Comparison of ENCODE assay signal across 21 cellular contexts in genomic region chr7:138753611-138754010, GRCh38. TPM values are rescaled to one million over a fixed set of nuclear protein-coding genes. Genes with fewer than 3 reads are reported as not detected.
DNase-seq lines count a peak whose midpoint lies in the region; ATAC-seq and TF ChIP-seq lines count a peak whose summit lies in the region.
"Had no signal": no experiment of that assay in that cellular context is flagged by ENCODE, and none has a peak within 500 bp of the region (broad histone marks: within the 10 kb centered on the region; RNA-seq: fewer than 3 reads in every experiment).

No MANE protein-coding gene starts in this region.

- no peaks in the 10 kb centered on the region for H3K9me3 ChIP-seq in CD8-positive, alpha-beta T cell (ENCODE audit: low read length)
- H3K9me3 ChIP-seq: A549, gastroesophageal sphincter, stomach, uterus had no signal

- no peaks in the 10 kb centered on the region for H3K9me3 Mint-ChIP-seq in activated CD4-positive, alpha-beta T cell treated with anti-CD3 and anti-CD28 coated beads, Interleukin-2, amount 10 ng/mL, durations not matched to agents 24 days and 14 days
- no peaks in the 10 kb centered on the region for H3K9me3 Mint-ChIP-seq in CD8-positive, alpha-beta T cell
- no peaks in the 10 kb centered on the region for H3K9me3 Mint-ChIP-seq in activated CD4-positive, alpha-beta memory T cell treated with anti-CD3 and anti-CD28 coated beads, Interleukin-2, amount 10 ng/mL, durations not matched to agents 7 days and 5 days
- H3K9me3 Mint-ChIP-seq in effector memory CD8-positive, alpha-beta T cell: no peaks in the 10 kb centered on the region

- no peaks in the 10 kb centered on the region for H3K36me3 Mint-ChIP-seq in activated CD4-positive, alpha-beta T cell treated with anti-CD3 and anti-CD28 coated beads, Interleukin-2, amount 10 ng/mL, durations not matched to agents 24 days and 14 days (ENCODE audit: low read depth)
- no peaks in the 10 kb centered on the region for H3K36me3 Mint-ChIP-seq in CD8-positive, alpha-beta T cell
- H3K36me3 Mint-ChIP-seq in activated CD4-positive, alpha-beta memory T cell treated with anti-CD3 and anti-CD28 coated beads, Interleukin-2, amount 10 ng/mL, durations not matched to agents 7 days and 5 days (ENCODE audit: low read depth): no peaks in the 10 kb centered on the region
- no peaks in the 10 kb centered on the region for H3K36me3 Mint-ChIP-seq in effector memory CD8-positive, alpha-beta T cell (ENCODE audit: insufficient read depth)
- H3K36me3 Mint-ChIP-seq: CD14-positive monocyte had no signal

- H3K27me3 Mint-ChIP-seq in activated CD4-positive, alpha-beta T cell treated with anti-CD3 and anti-CD28 coated beads, Interleukin-2, amount 10 ng/mL, durations not matched to agents 24 days and 14 days: peaks cover 9% of the 10 kb centered on the region
- H3K27me3 Mint-ChIP-seq in CD8-positive, alpha-beta T cell (ENCODE audit: low read depth): no peaks in the 10 kb centered on the region
- H3K27me3 Mint-ChIP-seq in activated CD4-positive, alpha-beta memory T cell treated with anti-CD3 and anti-CD28 coated beads, Interleukin-2, amount 10 ng/mL, durations not matched to agents 7 days and 5 days: no peaks in the 10 kb centered on the region
- H3K27me3 Mint-ChIP-seq in effector memory CD8-positive, alpha-beta T cell: no peaks in the 10 kb centered on the region

- no peak for ATAC-seq in CD8-positive, alpha-beta T cell
- no peak for ATAC-seq in effector memory CD8-positive, alpha-beta T cell (replicated peaks)
- ATAC-seq: A549, gastroesophageal sphincter had no signal

- H3K4me3 ChIP-seq in CD8-positive, alpha-beta T cell (ENCODE audit: low read depth, low read length): no peak overlapping the region
- H3K4me3 ChIP-seq: A549, gastroesophageal sphincter, stomach, uterus had no signal

- POLR2A ChIA-PET in CD8-positive, alpha-beta T cell (lab: Charles Lee): no interaction called here
- POLR2A ChIA-PET in activated CD4-positive, alpha-beta memory T cell treated with anti-CD3 and anti-CD28 coated beads, Interleukin-2, amount 10 ng/mL, durations not matched to agents 7 days and 5 days (lab: Charles Lee): no interaction called here

- intact Hi-C loops in activated CD4-positive, alpha-beta T cell treated with anti-CD3 and anti-CD28 coated beads, Interleukin-2, amount 10 ng/mL, durations not matched to agents 24 days and 14 days (cut with micrococcal nuclease): loop anchor here (2.0 to 5.0 kb wide), 3 partner anchors 63 to 126 kb away; no protein-coding TSS in a partner anchor
- intact Hi-C loops in CD8-positive, alpha-beta T cell (cut with DNase I, micrococcal nuclease): loop anchor here (1.0 to 10.0 kb wide), 9 partner anchors 124 to 751 kb away; partner anchors contain the start of gene CREB3L2 (in 1 of the 2)

- peaks cover 33% of the 10 kb centered on the region for H3K4me1 ChIP-seq in CD8-positive, alpha-beta T cell (ENCODE audit: insufficient read depth, low read length)
- H3K4me1 ChIP-seq: gastroesophageal sphincter, stomach, uterus had no signal

- H3K27ac ChIP-seq in CD8-positive, alpha-beta T cell (ENCODE audit: low read depth, low read length): no peak overlapping the region
- H3K27ac ChIP-seq: gastroesophageal sphincter, stomach, uterus had no signal

- H3K4me3 Mint-ChIP-seq in activated CD4-positive, alpha-beta T cell treated with anti-CD3 and anti-CD28 coated beads, Interleukin-2, amount 10 ng/mL, durations not matched to agents 24 days and 14 days: peak overlapping the region; percentile 4
- peak overlapping the region; percentile 49 for H3K4me3 Mint-ChIP-seq in CD8-positive, alpha-beta T cell
- no peak overlapping the region for H3K4me3 Mint-ChIP-seq in activated CD4-positive, alpha-beta memory T cell treated with anti-CD3 and anti-CD28 coated beads, Interleukin-2, amount 10 ng/mL, durations not matched to agents 7 days and 5 days
- no peak overlapping the region for H3K4me3 Mint-ChIP-seq in effector memory CD8-positive, alpha-beta T cell
- H3K4me3 Mint-ChIP-seq: CD14-positive monocyte had no signal

- CTCF ChIA-PET in CD8-positive, alpha-beta T cell (lab: Charles Lee): interaction anchor here (0.7 kb wide), 1 partner anchor 9 kb away, joined by 3 read pairs; no protein-coding TSS in a partner anchor
- CTCF ChIA-PET in activated CD4-positive, alpha-beta memory T cell treated with anti-CD3 and anti-CD28 coated beads, Interleukin-2, amount 10 ng/mL, durations not matched to agents 7 days and 5 days (lab: Charles Lee): no interaction called here

- DNase-seq in activated CD4-positive, alpha-beta T cell treated with anti-CD3 and anti-CD28 coated beads, Interleukin-2, amount 10 ng/mL, durations not matched to agents 24 days and 14 days: peak; percentile 65
- no peak for DNase-seq in activated CD4-positive, alpha-beta T cell treated with anti-CD3 and anti-CD28 coated beads for 1 hour
- DNase-seq in CD8-positive, alpha-beta T cell: peak in 2 of 7 experiments; percentile 48 to 49
- no peak for DNase-seq in activated CD4-positive, alpha-beta memory T cell treated with anti-CD3 and anti-CD28 coated beads, Interleukin-2, amount 10 ng/mL, durations not matched to agents 7 days and 5 days
- DNase-seq in effector memory CD8-positive, alpha-beta T cell: no peak
- DNase-seq in NCI-H1694 treated with DMSO at 0.1 percent for 48 hours (lab: John Stamatoyannopoulos, UW) (no peak), COR-L47 (lab: John Stamatoyannopoulos, UW) (no peak), NCI-H345 (lab: John Stamatoyannopoulos, UW) (no peak)
- DNase-seq: aorta, NCI-H1694, NCI-H510A, stomach, uterus had no signal

- TF ChIP-seq CTCF in CD8-positive, alpha-beta T cell (IDR thresholded peaks at IDR 0.05): no peak

- no peaks in the 10 kb centered on the region for H3K36me3 ChIP-seq in CD8-positive, alpha-beta T cell (ENCODE audit: insufficient read depth, low read length)
- H3K36me3 ChIP-seq: gastroesophageal sphincter, stomach, uterus had no signal

- peak overlapping the region; percentile 63 for H3K27ac Mint-ChIP-seq in activated CD4-positive, alpha-beta T cell treated with anti-CD3 and anti-CD28 coated beads, Interleukin-2, amount 10 ng/mL, durations not matched to agents 24 days and 14 days
- H3K27ac Mint-ChIP-seq in CD8-positive, alpha-beta T cell: peak overlapping the region; percentile 95
- peak overlapping the region; percentile 91 for H3K27ac Mint-ChIP-seq in activated CD4-positive, alpha-beta memory T cell treated with anti-CD3 and anti-CD28 coated beads, Interleukin-2, amount 10 ng/mL, durations not matched to agents 7 days and 5 days
- peak overlapping the region; percentile 89 to 97 for H3K27ac Mint-ChIP-seq in effector memory CD8-positive, alpha-beta T cell
- H3K27ac Mint-ChIP-seq: CD14-positive monocyte had no signal

- H3K27me3 ChIP-seq in CD8-positive, alpha-beta T cell (ENCODE audit: insufficient read depth, low read length): no peaks in the 10 kb centered on the region
- H3K27me3 ChIP-seq: uterus had no signal

- peaks cover 56% of the 10 kb centered on the region for H3K4me1 Mint-ChIP-seq in activated CD4-positive, alpha-beta T cell treated with anti-CD3 and anti-CD28 coated beads, Interleukin-2, amount 10 ng/mL, durations not matched to agents 24 days and 14 days
- H3K4me1 Mint-ChIP-seq in CD8-positive, alpha-beta T cell (ENCODE audit: low read depth): peaks cover 62% of the 10 kb centered on the region
- H3K4me1 Mint-ChIP-seq in activated CD4-positive, alpha-beta memory T cell treated with anti-CD3 and anti-CD28 coated beads, Interleukin-2, amount 10 ng/mL, durations not matched to agents 7 days and 5 days: peaks cover 69% of the 10 kb centered on the region
- H3K4me1 Mint-ChIP-seq in effector memory CD8-positive, alpha-beta T cell (ENCODE audit: low read depth in 2 of 2): peaks cover 25 to 40% of the 10 kb centered on the region in 2 donors

RNA-seq across cellular contexts. Expression of gene TMEM213, which starts 44.2 kb away (rescaled TPM):
- 0.09 TPM in 1 of 2 replicates, not detected in the other for total RNA-seq in activated CD4-positive, alpha-beta T cell treated with anti-CD3 and anti-CD28 coated beads, Interleukin-2, amount 10 ng/mL, durations not matched to agents 24 days and 14 days
- not detected for total RNA-seq in CD8-positive, alpha-beta T cell
- 1 to 10 TPM in 1 of 2 experiments, under 1 TPM in 1; 0.73 to 1.1 TPM for total RNA-seq in activated CD4-positive, alpha-beta memory T cell treated with anti-CD3 and anti-CD28 coated beads, Interleukin-2, amount 10 ng/mL, durations not matched to agents 7 days and 5 days
- total RNA-seq: activated CD8-positive, alpha-beta memory T cell treated with anti-CD3 and anti-CD28 coated beads for 36 hours; aorta; lung microvascular endothelial cell; MCF 10A; OCI-LY7; SK-MEL-5; stomach had no signal

RNA-seq across cellular contexts. Expression of gene ATP6V0A4, which starts 44.4 kb away (rescaled TPM):
- total RNA-seq in activated CD4-positive, alpha-beta T cell treated with anti-CD3 and anti-CD28 coated beads, Interleukin-2, amount 10 ng/mL, durations not matched to agents 24 days and 14 days: not detected in 2 replicates
- total RNA-seq in CD8-positive, alpha-beta T cell: not detected
- under 1 TPM in 1 of 2 experiments, not detected in 1; 0.23 TPM for total RNA-seq in activated CD4-positive, alpha-beta memory T cell treated with anti-CD3 and anti-CD28 coated beads, Interleukin-2, amount 10 ng/mL, durations not matched to agents 7 days and 5 days
- total RNA-seq: activated CD8-positive, alpha-beta memory T cell treated with anti-CD3 and anti-CD28 coated beads for 36 hours; aorta; OCI-LY7; stomach; uterus had no signal

RNA-seq across cellular contexts. Expression of gene SVOPL, which starts 52.4 kb away (rescaled TPM):
- total RNA-seq in activated CD4-positive, alpha-beta T cell treated with anti-CD3 and anti-CD28 coated beads, Interleukin-2, amount 10 ng/mL, durations not matched to agents 24 days and 14 days: not detected in 2 replicates
- under 1 TPM in 1 of 2 experiments, not detected in 1; 0.61 TPM for total RNA-seq in CD8-positive, alpha-beta T cell
- total RNA-seq in activated CD4-positive, alpha-beta memory T cell treated with anti-CD3 and anti-CD28 coated beads, Interleukin-2, amount 10 ng/mL, durations not matched to agents 7 days and 5 days: not detected
- total RNA-seq: activated CD8-positive, alpha-beta memory T cell treated with anti-CD3 and anti-CD28 coated beads for 36 hours; aorta; lung microvascular endothelial cell; MCF 10A; OCI-LY7; SK-MEL-5 had no signal

Comparison
In these comparisons a context has a peak if more than half of its experiments do, and no peak if none do; other contexts are left out.
1. H3K4me3 Mint-ChIP-seq: peak in activated CD4-positive, alpha-beta T cell treated with anti-CD3 and anti-CD28 coated beads, Interleukin-2, amount 10 ng/mL, durations not matched to agents 24 days and 14 days (single experiment) and CD8-positive, alpha-beta T cell (single experiment); none in activated CD4-positive, alpha-beta memory T cell treated with anti-CD3 and anti-CD28 coated beads, Interleukin-2, amount 10 ng/mL, durations not matched to agents 7 days and 5 days (single experiment) and effector memory CD8-positive, alpha-beta T cell (0 of 2).
2. Peak in every context shown above with its lines, with median percentiles within 50 percentile points of each other: H3K27ac Mint-ChIP-seq.